In genomic region chr11:93143800-93144199, GRCh38 we compare ENCODE assay signal across 21 cellular contexts. TPM values are rescaled to one million over a fixed set of nuclear protein-coding genes. Genes with fewer than 3 reads are reported as not detected.
A peak's percentile ranks its signal among the peaks of the same experiment; 100 is the strongest.
DNase-seq lines count a peak whose midpoint lies in the region; ATAC-seq and TF ChIP-seq lines count a peak whose summit lies in the region.
"Had no signal": no experiment of that assay in that cellular context is flagged by ENCODE, and none has a peak within 500 bp of the region (broad histone marks: within the 10 kb centered on the region; RNA-seq: fewer than 3 reads in every experiment).

No MANE protein-coding gene starts in this region.

- H4K20me1 ChIP-seq in OCI-LY3 (ENCODE audit: insufficient read depth, low read length), result peaks cover 4% of the 10 kb centered on the region; the same call in 1 of the 2 replicates

- in situ Hi-C loops in G401 (cut with HindIII; ENCODE audit: low sequenced_read_pairs), result no loop called here

- TF ChIP-seq POLR2A in lower leg skin (IDR thresholded peaks at IDR 0.05), result no peak

- peaks cover 16% of the 10 kb centered on the region for H3K4me1 ChIP-seq in OCI-LY3 (ENCODE audit: low read length)
- H3K4me1 ChIP-seq: heart right ventricle, upper lobe of left lung had no signal

- H3K9ac ChIP-seq in OCI-LY3 (ENCODE audit: low read length), result no peak overlapping the region
- H3K9ac ChIP-seq: neural progenitor cell had no signal

- peak overlapping the region; percentile 14 for H3K4me2 ChIP-seq in OCI-LY3 (ENCODE audit: low read length)
- H3K4me2 ChIP-seq: neural progenitor cell had no signal

- no peak overlapping the region for H3K4me3 ChIP-seq in OCI-LY3 (ENCODE audit: low read length)
- no peak overlapping the region for H3K4me3 ChIP-seq in lower leg skin (ENCODE audit: low read depth, poor library complexity, severe bottlenecking)
- H3K4me3 ChIP-seq: heart right ventricle, neural progenitor cell, upper lobe of left lung had no signal

- no peak for DNase-seq in G401 (ENCODE audit: low spot score)
- no peak for DNase-seq in stimulated activated CD4-positive, alpha-beta T cell treated with anti-CD3 and anti-CD28 coated beads, Interleukin-4, amount 100 ng/mL, for 1 hour
- DNase-seq in lower leg skin (ENCODE audit: low spot score in 2 of 2), result no peak
- DNase-seq in NCI-H2171 (lab: John Stamatoyannopoulos, UW), result no peak
- DNase-seq: activated naive CD8-positive, alpha-beta T cell treated with anti-CD3 and anti-CD28 coated beads, Interleukin-2, amount 50 U/mL, for 24 hours; CD4-positive, alpha-beta T cell; effector memory CD4-positive, alpha-beta T cell; GOT3; heart right ventricle; NCI-H1092; NCI-H2107; NCI-H774; stimulated activated CD4-positive, alpha-beta T cell treated with anti-CD3 and anti-CD28 coated beads, Interleukin-12 subunit alpha, Interleukin-12 subunit beta, amount 100 ng/mL, for 4 hours; T-cell; upper lobe of left lung had no signal

- no peak overlapping the region for H3K27ac ChIP-seq in OCI-LY3 (ENCODE audit: low read length)
- H3K27ac ChIP-seq: heart right ventricle, neural progenitor cell, upper lobe of left lung had no signal

- no peaks in the 10 kb centered on the region for H3K79me2 ChIP-seq in OCI-LY3 (ENCODE audit: low read length)

- H3K27me3 ChIP-seq in OCI-LY3 (ENCODE audit: low read depth, low read length), result no peaks in the 10 kb centered on the region
- H3K27me3 ChIP-seq: heart right ventricle, neural progenitor cell, upper lobe of left lung had no signal

- no peak overlapping the region for H2AFZ ChIP-seq in OCI-LY3 (ENCODE audit: low read depth, low read length)
- H2AFZ ChIP-seq: neural progenitor cell had no signal

- H3K9me3 ChIP-seq in OCI-LY3 (ENCODE audit: insufficient read depth, low read length), result no peaks in the 10 kb centered on the region
- H3K9me3 ChIP-seq: heart right ventricle, upper lobe of left lung had no signal

- TF ChIP-seq CTCF in OCI-LY3 (IDR thresholded peaks at IDR 0.05; ENCODE audit: low read depth, low read length) (no peak), lower leg skin (IDR thresholded peaks at IDR 0.05) (no peak)

- no peaks in the 10 kb centered on the region for H3K36me3 ChIP-seq in OCI-LY3 (replicated peaks; ENCODE audit: low read depth, low read length)
- H3K36me3 ChIP-seq: neural progenitor cell, upper lobe of left lung had no signal

- intact Hi-C loops in lower leg skin (cut with DNase I; ENCODE audit: low total_unique reads), result no loop called here

- peak; percentile 61 for ATAC-seq in GM18499 (IDR thresholded peaks at IDR 0.05; ENCODE audit: insufficient read depth, unreplicated experiment)
- peak; percentile 89 for ATAC-seq in GM19455 (IDR thresholded peaks at IDR 0.05; ENCODE audit: unreplicated experiment)
- peak; percentile 94 for ATAC-seq in HG02885 (IDR thresholded peaks at IDR 0.05; ENCODE audit: poor library complexity, unreplicated experiment)
- ATAC-seq: activated naive CD8-positive, alpha-beta T cell treated with anti-CD3 and anti-CD28 coated beads, Interleukin-2, amount 50 U/mL, for 24 hours; activated T-helper 17 cell treated with anti-CD3 and anti-CD28 coated beads, Interleukin-2, amount 50 U/mL, for 72 hours; heart right ventricle; T-cell had no signal

RNA-seq across cellular contexts. Expression of gene SLC36A4, which starts 54.0 kb away (rescaled TPM):
- total RNA-seq in G401 (2014; rRNA removed; shearing (Covaris generic)), result 9.5 and 16.0 TPM in 2 replicates
- 10 to 100 TPM in 1 of 4 donors, 1 to 10 TPM in 3; 4.8 to 15.3 (median 6.2) TPM for total RNA-seq in lower leg skin
